Comparison of ENCODE assay signal across 9 cellular contexts in genomic region chr9:129776938-129777768, GRCh38. TPM values are rescaled to one million over a fixed set of nuclear protein-coding genes. Genes with fewer than 3 reads are reported as not detected.
A peak's percentile ranks its signal among the peaks of the same experiment; 100 is the strongest.
DNase-seq lines count a peak whose midpoint lies in the region; ATAC-seq, FAIRE-seq and TF ChIP-seq lines count a peak whose summit lies in the region.
"Had no signal": no experiment of that assay in that cellular context is flagged by ENCODE, and none has a peak within 500 bp of the region (broad histone marks: within the 10 kb centered on the region; RNA-seq: fewer than 3 reads in every experiment).

No MANE protein-coding gene starts in this region.

- peak; percentile 87 for DNase-seq in activated CD4-positive, alpha-beta T cell treated with anti-CD3 and anti-CD28 coated beads for 36 hours
- no peak for DNase-seq in activated CD4-positive, alpha-beta T cell treated with anti-CD3 and anti-CD28 coated beads for 1 hour
- DNase-seq in SK-N-DZ (ENCODE audit: low spot score) (peak; percentile 72), astrocyte (ENCODE audit: low read depth) (peak; percentile 99), right cardiac atrium (peak; percentile 98), renal cortical epithelial cell (ENCODE audit: low read depth) (peak; percentile 97), cortex of kidney (lab: John Stamatoyannopoulos, UW) (no peak)

- FAIRE-seq in astrocyte (lab: Jason Lieb, UNC): no peak
- FAIRE-seq: G401.6 had no signal

- intact Hi-C loops in activated CD4-positive, alpha-beta T cell treated with anti-CD3 and anti-CD28 coated beads for 36 hours (cut with DNase I, micrococcal nuclease): no loop called here
- intact Hi-C loops in right cardiac atrium (cut with DNase I): no loop called here

- no peaks in the 10 kb centered on the region for H3K36me3 ChIP-seq in astrocyte (ENCODE audit: insufficient read depth, low read length)

- peaks cover 9% of the 10 kb centered on the region for H3K27me3 ChIP-seq in astrocyte (ENCODE audit: insufficient read depth, low read length)
- no peaks in the 10 kb centered on the region for H3K27me3 ChIP-seq in right cardiac atrium (ENCODE audit: control insufficient read depth, insufficient read depth)

- H4K20me1 ChIP-seq in astrocyte (ENCODE audit: insufficient read depth, low read length): no peaks in the 10 kb centered on the region

- peaks cover 12% of the 10 kb centered on the region for H3K4me1 Mint-ChIP-seq in activated CD4-positive, alpha-beta T cell treated with anti-CD3 and anti-CD28 coated beads for 36 hours
- H3K4me1 Mint-ChIP-seq in astrocyte (ENCODE audit: low read depth, unreplicated experiment): peaks cover 8% of the 10 kb centered on the region

- peak overlapping the region; percentile 30 for H3K4me3 Mint-ChIP-seq in activated CD4-positive, alpha-beta T cell treated with anti-CD3 and anti-CD28 coated beads for 36 hours
- H3K4me3 Mint-ChIP-seq in astrocyte (ENCODE audit: unreplicated experiment): peak overlapping the region; percentile 6

- H3K9me3 Mint-ChIP-seq in activated CD4-positive, alpha-beta T cell treated with anti-CD3 and anti-CD28 coated beads for 36 hours (ENCODE audit: low read depth): no peaks in the 10 kb centered on the region
- peaks cover 3% of the 10 kb centered on the region for H3K9me3 Mint-ChIP-seq in astrocyte (ENCODE audit: unreplicated experiment)

- H3K9ac ChIP-seq in astrocyte (ENCODE audit: low read length): peak overlapping the region; percentile 58

- WGBS in right cardiac atrium: 14% methylated on average over 16 of the region's 16 CpGs

- peaks cover 18% of the 10 kb centered on the region for H3K4me1 ChIP-seq in astrocyte (ENCODE audit: insufficient read depth, low read length)
- no peaks in the 10 kb centered on the region for H3K4me1 ChIP-seq in right cardiac atrium (ENCODE audit: control insufficient read depth, insufficient read depth, low read length)

- CTCF ChIA-PET in activated CD4-positive, alpha-beta T cell treated with anti-CD3 and anti-CD28 coated beads for 36 hours (lab: Charles Lee): interaction anchor here (1.2 to 1.9 kb wide), 5 partner anchors 11 to 51 kb away, joined by 3 to 25 read pairs (median 4); no protein-coding TSS in a partner anchor

- TF ChIP-seq CTCF in astrocyte (IDR thresholded peaks at IDR 0.05; ENCODE audit: insufficient read depth, low read depth, low read length): no peak

- peak overlapping the region; percentile 76 for H3K4me2 ChIP-seq in astrocyte (ENCODE audit: low read length)

- ATAC-seq in activated CD4-positive, alpha-beta T cell treated with anti-CD3 and anti-CD28 coated beads for 36 hours: peak; percentile 94
- peak; percentile 97 to 98 for ATAC-seq in right cardiac atrium
- ATAC-seq in GM18870 (IDR thresholded peaks at IDR 0.05; ENCODE audit: unreplicated experiment): no peak

- no peaks in the 10 kb centered on the region for H3K36me3 Mint-ChIP-seq in activated CD4-positive, alpha-beta T cell treated with anti-CD3 and anti-CD28 coated beads for 36 hours (ENCODE audit: low read depth)
- H3K36me3 Mint-ChIP-seq in astrocyte (ENCODE audit: low read depth, unreplicated experiment): no peaks in the 10 kb centered on the region

- H3K4me3 ChIP-seq in astrocyte (ENCODE audit: insufficient read depth, low read depth, low read length) (no peak overlapping the region), right cardiac atrium (ENCODE audit: low read length) (no peak overlapping the region)

- POLR2A ChIA-PET in activated CD4-positive, alpha-beta T cell treated with anti-CD3 and anti-CD28 coated beads for 36 hours (lab: Charles Lee): interaction anchor here (0.6 to 1.0 kb wide), 2 partner anchors 18 to 43 kb away, joined by 3 read pairs; no protein-coding TSS in a partner anchor

- no peak overlapping the region for H3K27ac Mint-ChIP-seq in activated CD4-positive, alpha-beta T cell treated with anti-CD3 and anti-CD28 coated beads for 36 hours
- H3K27ac Mint-ChIP-seq in astrocyte (ENCODE audit: unreplicated experiment): peak overlapping the region; percentile 89

- no peaks in the 10 kb centered on the region for H3K79me2 ChIP-seq in astrocyte (ENCODE audit: insufficient read depth, low read length)

- H3K27me3 Mint-ChIP-seq in activated CD4-positive, alpha-beta T cell treated with anti-CD3 and anti-CD28 coated beads for 36 hours: no peaks in the 10 kb centered on the region
- H3K27me3 Mint-ChIP-seq in astrocyte (ENCODE audit: low read depth, unreplicated experiment): peaks cover 16% of the 10 kb centered on the region

- H3K9me3 ChIP-seq in astrocyte (ENCODE audit: insufficient read depth, low read depth, low read length) (no peaks in the 10 kb centered on the region), right cardiac atrium (ENCODE audit: control insufficient read depth, low read length) (no peaks in the 10 kb centered on the region)

- H2AFZ ChIP-seq in astrocyte (ENCODE audit: low read depth, low read length): peak overlapping the region; percentile 42

- H3K27ac ChIP-seq in astrocyte (ENCODE audit: low read depth, low read length) (peak overlapping the region; percentile 67), right cardiac atrium (ENCODE audit: low read length) (peak overlapping the region; percentile 26)

RNA-seq across cellular contexts. Expression of gene PTGES, which starts 24.3 kb away (rescaled TPM):
- under 1 TPM; 0.09 to 0.16 TPM for total RNA-seq in activated CD4-positive, alpha-beta T cell treated with anti-CD3 and anti-CD28 coated beads for 36 hours
- polyA plus RNA-seq in SK-N-DZ (2014; cell fraction: cytosol; rRNA removed): not detected in 2 replicates
- polyA plus RNA-seq in SK-N-DZ (2014; cell fraction: nucleus; rRNA removed): not detected in 2 replicates
- 1.2 and 2.5 TPM in 2 replicates for total RNA-seq in astrocyte
- total RNA-seq in right cardiac atrium: 1 to 10 TPM; 1.9 to 9.6 (median 6.1) TPM
- 3.7 TPM for polyA plus RNA-seq in right cardiac atrium
- total RNA-seq in renal cortical epithelial cell: 3.2 and 42.7 TPM in 2 replicates

RNA-seq across cellular contexts. Expression of gene TOR1B, which starts 25.8 kb away (rescaled TPM):
- 10 to 100 TPM; 18.0 to 22.1 TPM for total RNA-seq in activated CD4-positive, alpha-beta T cell treated with anti-CD3 and anti-CD28 coated beads for 36 hours
- polyA plus RNA-seq in SK-N-DZ (2014; cell fraction: cytosol; rRNA removed): 22.3 and 26.3 TPM in 2 replicates
- 17.2 and 20.8 TPM in 2 replicates for polyA plus RNA-seq in SK-N-DZ (2014; cell fraction: nucleus; rRNA removed)
- 31.6 and 39.4 TPM in 2 replicates for total RNA-seq in astrocyte
- 10 to 100 TPM in 2 of 4 donors, 1 to 10 TPM in 2; 8.8 to 12.2 (median 10.6) TPM for total RNA-seq in right cardiac atrium
- polyA plus RNA-seq in right cardiac atrium: 10.0 TPM
- total RNA-seq in renal cortical epithelial cell: 25.6 and 25.9 TPM in 2 replicates

RNA-seq across cellular contexts. Expression of gene TOR1A, which starts 46.8 kb away (rescaled TPM):
- 10 to 100 TPM; 34.9 to 39.7 TPM for total RNA-seq in activated CD4-positive, alpha-beta T cell treated with anti-CD3 and anti-CD28 coated beads for 36 hours
- 39.8 and 49.7 TPM in 2 replicates for polyA plus RNA-seq in SK-N-DZ (2014; cell fraction: cytosol; rRNA removed)
- 32.0 and 32.9 TPM in 2 replicates for polyA plus RNA-seq in SK-N-DZ (2014; cell fraction: nucleus; rRNA removed)
- total RNA-seq in astrocyte (65.3 and 67.4 TPM in 2 replicates), right cardiac atrium (10 to 100 TPM; 18.0 to 22.4 (median 19.6) TPM), renal cortical epithelial cell (48.4 and 52.8 TPM in 2 replicates)
- polyA plus RNA-seq in right cardiac atrium: 16.1 TPM

RNA-seq across cellular contexts. Expression of gene C9orf78, which starts 57.9 kb away (rescaled TPM):
- total RNA-seq in activated CD4-positive, alpha-beta T cell treated with anti-CD3 and anti-CD28 coated beads for 36 hours: 10 to 100 TPM; 42.8 to 59.8 TPM
- 102 and 127 TPM in 2 replicates for polyA plus RNA-seq in SK-N-DZ (2014; cell fraction: cytosol; rRNA removed)
- polyA plus RNA-seq in SK-N-DZ (2014; cell fraction: nucleus; rRNA removed): 16.2 and 22.4 TPM in 2 replicates
- total RNA-seq in astrocyte (37.8 and 38.0 TPM in 2 replicates), right cardiac atrium (10 to 100 TPM; 31.9 to 40.9 (median 33.9) TPM), renal cortical epithelial cell (48.6 and 64.5 TPM in 2 replicates)
- 55.9 TPM for polyA plus RNA-seq in right cardiac atrium

RNA-seq across cellular contexts. Expression of gene USP20, which starts 58.1 kb away (rescaled TPM):
- total RNA-seq in activated CD4-positive, alpha-beta T cell treated with anti-CD3 and anti-CD28 coated beads for 36 hours: 10 to 100 TPM; 37.6 to 48.5 TPM
- polyA plus RNA-seq in SK-N-DZ (2014; cell fraction: cytosol; rRNA removed): 12.4 and 23.8 TPM in 2 replicates
- polyA plus RNA-seq in SK-N-DZ (2014; cell fraction: nucleus; rRNA removed): 72.5 and 99.4 TPM in 2 replicates
- total RNA-seq in astrocyte: 24.1 and 24.9 TPM in 2 replicates
- total RNA-seq in right cardiac atrium: 10 to 100 TPM; 15.3 to 18.4 (median 16.7) TPM
- polyA plus RNA-seq in right cardiac atrium: 12.9 TPM
- total RNA-seq in renal cortical epithelial cell: 5.2 and 18.4 TPM in 2 replicates

Comparison
In these comparisons a context has a peak if more than half of its experiments do, and no peak if none do; other contexts are left out.
1. DNase-seq: peak in activated CD4-positive, alpha-beta T cell treated with anti-CD3 and anti-CD28 coated beads for 36 hours (single experiment), SK-N-DZ (single experiment), astrocyte (single experiment), right cardiac atrium (3 of 3) and renal cortical epithelial cell (single experiment); none in activated CD4-positive, alpha-beta T cell treated with anti-CD3 and anti-CD28 coated beads for 1 hour (single experiment) and cortex of kidney (single experiment).